10 cellular contexts compared by ENCODE assay signal in genomic region chr22:42901790-42902508, GRCh38. TPM values are rescaled to one million over a fixed set of nuclear protein-coding genes. Genes with fewer than 3 reads are reported as not detected.
DNase-seq lines count a peak whose midpoint lies in the region; ATAC-seq and TF ChIP-seq lines count a peak whose summit lies in the region.
"Had no signal": no experiment of that assay in that cellular context is flagged by ENCODE, and none has a peak within 500 bp of the region (broad histone marks: within the 10 kb centered on the region; RNA-seq: fewer than 3 reads in every experiment).

No MANE protein-coding gene starts in this region.

- H3K36me3 Mint-ChIP-seq in CD14-positive monocyte = peaks cover 57 to 75% of the 10 kb centered on the region in 2 donors
- H3K36me3 Mint-ChIP-seq in brain = no peaks in the 10 kb centered on the region
- peaks cover 6% of the 10 kb centered on the region for H3K36me3 Mint-ChIP-seq in memory B cell
- no peaks in the 10 kb centered on the region for H3K36me3 Mint-ChIP-seq in T-helper 2 cell treated with Interferon-gamma antibody and Interleukin-4, amounts not matched to agents 5 μg/mL and 100 μg/mL, for 36 hours (ENCODE audit: low read depth)
- no peaks in the 10 kb centered on the region for H3K36me3 Mint-ChIP-seq in activated CD4-positive, alpha-beta memory T cell treated with anti-CD3 and anti-CD28 coated beads, Interleukin-2, amount 10 ng/mL, durations not matched to agents 7 days and 5 days (ENCODE audit: low read depth)

- no peaks in the 10 kb centered on the region for H3K9me3 Mint-ChIP-seq in CD14-positive monocyte
- H3K9me3 Mint-ChIP-seq in brain = no peaks in the 10 kb centered on the region
- no peaks in the 10 kb centered on the region for H3K9me3 Mint-ChIP-seq in memory B cell
- no peaks in the 10 kb centered on the region for H3K9me3 Mint-ChIP-seq in T-helper 2 cell treated with Interferon-gamma antibody and Interleukin-4, amounts not matched to agents 5 μg/mL and 100 μg/mL, for 36 hours
- no peaks in the 10 kb centered on the region for H3K9me3 Mint-ChIP-seq in activated CD4-positive, alpha-beta memory T cell treated with anti-CD3 and anti-CD28 coated beads, Interleukin-2, amount 10 ng/mL, durations not matched to agents 7 days and 5 days

- CTCF ChIA-PET in activated CD4-positive, alpha-beta memory T cell treated with anti-CD3 and anti-CD28 coated beads, Interleukin-2, amount 10 ng/mL, durations not matched to agents 7 days and 5 days (lab: Charles Lee) = interaction anchor here (1.2 to 2.9 kb wide), 7 partner anchors 7 to 281 kb away, joined by 3 to 14 read pairs (median 3); no protein-coding TSS in a partner anchor

- H3K27ac Mint-ChIP-seq in CD14-positive monocyte (peak overlapping the region in 4 of 7 donors; percentile 53 to 75 (median 64)), brain (peak overlapping the region in 4 of 5 experiments; percentile 46 to 78 (median 49)), memory B cell (no peak overlapping the region)
- H3K27ac Mint-ChIP-seq in T-helper 2 cell treated with Interferon-gamma antibody and Interleukin-4, amounts not matched to agents 5 μg/mL and 100 μg/mL, for 36 hours = no peak overlapping the region
- H3K27ac Mint-ChIP-seq in activated CD4-positive, alpha-beta memory T cell treated with anti-CD3 and anti-CD28 coated beads, Interleukin-2, amount 10 ng/mL, durations not matched to agents 7 days and 5 days = no peak overlapping the region

- POLR2A ChIA-PET in activated CD4-positive, alpha-beta memory T cell treated with anti-CD3 and anti-CD28 coated beads, Interleukin-2, amount 10 ng/mL, durations not matched to agents 7 days and 5 days (lab: Charles Lee) = no interaction called here

- DNase-seq in CD14-positive monocyte (ENCODE audit: low spot score) (no peak), memory B cell (ENCODE audit: low spot score in 2 of 2) (no peak), NCI-H2107 (lab: John Stamatoyannopoulos, UW) (no peak)
- no peak for DNase-seq in T-helper 2 cell treated with Interferon-gamma antibody and Interleukin-4, amounts not matched to agents 5 μg/mL and 100 μg/mL, for 36 hours (ENCODE audit: low spot score)
- DNase-seq in activated naive CD4-positive, alpha-beta T cell treated with Interleukin-2 at 50 U/mL for 16 hours = no peak
- no peak for DNase-seq in activated CD4-positive, alpha-beta memory T cell treated with anti-CD3 and anti-CD28 coated beads, Interleukin-2, amount 10 ng/mL, durations not matched to agents 7 days and 5 days
- DNase-seq: activated CD4-positive, alpha-beta T cell treated with anti-CD3 and anti-CD28 coated beads for 1 hour; amniotic stem cell had no signal

- peak; percentile 37 for ATAC-seq in memory B cell (ENCODE audit: low read depth)

- TF ChIP-seq CTCF in CD14-positive monocyte (IDR thresholded peaks at IDR 0.05) = peak; percentile 57
- TF ChIP-seq CTCF in LNCAP (IDR thresholded peaks at IDR 0.05) = peak; percentile 28; the same call in 1 of the 2 replicates
- peak in 1 of 2 experiments; percentile 13 for TF ChIP-seq CTCF in brain (conservative IDR thresholded peaks at IDR 0.05)

- no peak overlapping the region for H3K4me3 Mint-ChIP-seq in CD14-positive monocyte
- no peak overlapping the region for H3K4me3 Mint-ChIP-seq in brain
- no peak overlapping the region for H3K4me3 Mint-ChIP-seq in memory B cell
- no peak overlapping the region for H3K4me3 Mint-ChIP-seq in T-helper 2 cell treated with Interferon-gamma antibody and Interleukin-4, amounts not matched to agents 5 μg/mL and 100 μg/mL, for 36 hours
- H3K4me3 Mint-ChIP-seq in activated CD4-positive, alpha-beta memory T cell treated with anti-CD3 and anti-CD28 coated beads, Interleukin-2, amount 10 ng/mL, durations not matched to agents 7 days and 5 days = no peak overlapping the region

- H3K27me3 Mint-ChIP-seq in CD14-positive monocyte (ENCODE audit: low read depth in 3 of 3) = peaks cover 0 to 2% (median 0%) of the 10 kb centered on the region in 3 donors
- H3K27me3 Mint-ChIP-seq in brain = no peaks in the 10 kb centered on the region
- no peaks in the 10 kb centered on the region for H3K27me3 Mint-ChIP-seq in memory B cell
- H3K27me3 Mint-ChIP-seq in T-helper 2 cell treated with Interferon-gamma antibody and Interleukin-4, amounts not matched to agents 5 μg/mL and 100 μg/mL, for 36 hours (ENCODE audit: low read depth) = no peaks in the 10 kb centered on the region
- H3K27me3 Mint-ChIP-seq in activated CD4-positive, alpha-beta memory T cell treated with anti-CD3 and anti-CD28 coated beads, Interleukin-2, amount 10 ng/mL, durations not matched to agents 7 days and 5 days = no peaks in the 10 kb centered on the region

- H3K4me1 Mint-ChIP-seq in CD14-positive monocyte (peaks cover 31% of the 10 kb centered on the region), brain (peaks cover 62% of the 10 kb centered on the region), memory B cell (peaks cover 18% of the 10 kb centered on the region)
- H3K4me1 Mint-ChIP-seq in T-helper 2 cell treated with Interferon-gamma antibody and Interleukin-4, amounts not matched to agents 5 μg/mL and 100 μg/mL, for 36 hours (ENCODE audit: low read depth) = no peaks in the 10 kb centered on the region
- H3K4me1 Mint-ChIP-seq in activated CD4-positive, alpha-beta memory T cell treated with anti-CD3 and anti-CD28 coated beads, Interleukin-2, amount 10 ng/mL, durations not matched to agents 7 days and 5 days = peaks cover 5% of the 10 kb centered on the region

- intact Hi-C loops in CD14-positive monocyte (cut with micrococcal nuclease) = no loop called here

RNA-seq across cellular contexts. Expression of gene ARFGAP3, which starts 44.9 kb away (rescaled TPM):
- 10 to 100 TPM; 34.8 to 38.7 TPM for polyA plus RNA-seq in CD14-positive monocyte
- polyA plus RNA-seq in brain (ENCODE audit: insufficient read depth, low read depth, low replicate concordance) = 35.7 TPM
- 10 to 100 TPM; 41.1 to 42.1 TPM for total RNA-seq in activated CD4-positive, alpha-beta memory T cell treated with anti-CD3 and anti-CD28 coated beads, Interleukin-2, amount 10 ng/mL, durations not matched to agents 7 days and 5 days

Comparison
In these comparisons a context has a peak if more than half of its experiments do, and no peak if none do; other contexts are left out.
1. H3K27ac Mint-ChIP-seq: peak in CD14-positive monocyte (4 of 7) and brain (4 of 5); none in memory B cell (single experiment), T-helper 2 cell treated with Interferon-gamma antibody and Interleukin-4, amounts not matched to agents 5 μg/mL and 100 μg/mL, for 36 hours (single experiment) and activated CD4-positive, alpha-beta memory T cell treated with anti-CD3 and anti-CD28 coated beads, Interleukin-2, amount 10 ng/mL, durations not matched to agents 7 days and 5 days (single experiment).